27 cellular contexts compared by ENCODE assay signal in the genomic region with DNA sequence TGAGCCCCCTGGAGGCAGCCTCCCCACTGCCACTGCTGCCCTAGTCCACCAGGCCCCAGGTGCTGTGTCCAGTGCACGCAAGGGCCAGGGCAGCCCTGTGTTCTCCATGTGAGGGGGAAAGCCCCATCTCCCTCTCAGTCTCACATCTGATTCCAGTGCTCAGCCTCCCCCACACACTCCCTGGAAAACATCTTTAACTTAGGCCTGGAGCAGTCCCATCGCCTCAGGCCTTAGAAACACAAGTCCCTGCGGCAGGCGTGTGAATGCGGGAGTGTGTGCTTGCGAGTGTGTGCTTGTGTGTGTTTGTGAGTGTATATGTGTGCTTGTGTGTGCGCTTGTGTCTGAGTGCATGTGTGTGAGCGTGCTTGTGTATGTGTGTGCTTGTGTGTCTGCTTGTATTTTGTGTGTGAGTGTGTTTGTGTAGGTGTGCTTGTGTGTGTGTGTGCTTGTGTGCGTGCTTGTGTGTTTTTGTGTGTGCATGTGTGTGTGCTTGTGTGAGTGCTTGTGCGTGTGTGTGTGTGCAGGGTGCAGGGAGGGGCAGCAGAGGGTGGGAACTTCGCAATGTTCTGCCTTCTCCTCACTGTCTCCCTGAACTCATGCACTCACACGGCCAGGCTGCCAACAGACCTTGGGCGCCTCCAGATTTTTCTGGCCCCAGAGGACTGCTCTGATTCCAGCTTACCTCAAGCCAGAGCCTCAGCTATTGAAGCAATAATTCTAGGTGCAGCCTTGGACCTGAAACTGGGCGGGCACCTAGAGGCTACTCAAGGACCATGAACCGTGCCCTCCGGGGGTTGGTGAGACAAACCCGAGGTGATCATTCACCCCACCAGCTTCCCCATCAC.
A peak's percentile ranks its signal among the peaks of the same experiment; 100 is the strongest.
DNase-seq lines count a peak whose midpoint lies in the region; ATAC-seq and TF ChIP-seq lines count a peak whose summit lies in the region.
"Had no signal": no experiment of that assay in that cellular context is flagged by ENCODE, and none has a peak within 500 bp of the region (broad histone marks: within the 10 kb centered on the region; RNA-seq: fewer than 3 reads in every experiment).

No MANE protein-coding gene starts in this region.

- no peak overlapping the region for H3K27ac Mint-ChIP-seq in stimulated activated naive CD8-positive, alpha-beta T cell treated with anti-CD3 and anti-CD28 coated beads, Interleukin-15, amount 100 ng/mL, for 72 hours
- H3K27ac Mint-ChIP-seq in neural crest cell (ENCODE audit: unreplicated experiment): peak overlapping the region; percentile 28
- H3K27ac Mint-ChIP-seq: activated CD8-positive, alpha-beta T cell treated with anti-CD3 and anti-CD28 coated beads for 36 hours; activated T-helper 17 cell treated with anti-CD3 and anti-CD28 coated beads, Interleukin-2, amount 50 U/mL, for 72 hours; CD8-positive, alpha-beta T cell; memory B cell had no signal

- H3K4me3 Mint-ChIP-seq in stimulated activated naive CD8-positive, alpha-beta T cell treated with anti-CD3 and anti-CD28 coated beads, Interleukin-15, amount 100 ng/mL, for 72 hours: no peak overlapping the region
- no peak overlapping the region for H3K4me3 Mint-ChIP-seq in neural crest cell
- H3K4me3 Mint-ChIP-seq: activated CD8-positive, alpha-beta T cell treated with anti-CD3 and anti-CD28 coated beads for 36 hours; activated T-helper 17 cell treated with anti-CD3 and anti-CD28 coated beads, Interleukin-2, amount 50 U/mL, for 72 hours; CD8-positive, alpha-beta T cell; memory B cell had no signal

- TF ChIP-seq CTCF in neural crest cell (conservative IDR thresholded peaks at IDR 0.05): no peak

- peak; percentile 9 for ATAC-seq in stimulated activated naive CD8-positive, alpha-beta T cell treated with anti-CD3 and anti-CD28 coated beads, Interleukin-15, Interleukin-2, amounts not matched to agents 100 U/mL and 50 U/mL, for 24 hours
- no peak for ATAC-seq in stimulated activated naive CD8-positive, alpha-beta T cell treated with anti-CD3 and anti-CD28 coated beads, Interleukin-15, amount 100 ng/mL, for 72 hours
- peak; percentile 12 for ATAC-seq in esophagus mucosa
- ATAC-seq: activated CD8-positive, alpha-beta T cell treated with anti-CD3 and anti-CD28 coated beads for 36 hours; activated T-helper 17 cell treated with anti-CD3 and anti-CD28 coated beads, Interleukin-2, amount 50 U/mL, for 72 hours; CD8-positive, alpha-beta T cell; left colon; PC-3 had no signal

- peaks cover 20% of the 10 kb centered on the region for H3K36me3 Mint-ChIP-seq in neural crest cell (ENCODE audit: low read depth)

- H3K27me3 Mint-ChIP-seq in stimulated activated naive CD8-positive, alpha-beta T cell treated with anti-CD3 and anti-CD28 coated beads, Interleukin-15, amount 100 ng/mL, for 72 hours: no peaks in the 10 kb centered on the region
- no peaks in the 10 kb centered on the region for H3K27me3 Mint-ChIP-seq in neural crest cell (ENCODE audit: low read depth)
- H3K27me3 Mint-ChIP-seq: activated CD8-positive, alpha-beta T cell treated with anti-CD3 and anti-CD28 coated beads for 36 hours; activated T-helper 17 cell treated with anti-CD3 and anti-CD28 coated beads, Interleukin-2, amount 50 U/mL, for 72 hours had no signal

- H3K9me3 Mint-ChIP-seq in stimulated activated naive CD8-positive, alpha-beta T cell treated with anti-CD3 and anti-CD28 coated beads, Interleukin-15, amount 100 ng/mL, for 72 hours: peaks cover 33 to 39% of the 10 kb centered on the region in 2 donors
- peaks cover 13% of the 10 kb centered on the region for H3K9me3 Mint-ChIP-seq in neural crest cell

- no peak for DNase-seq in stimulated activated naive CD8-positive, alpha-beta T cell treated with anti-CD3 and anti-CD28 coated beads, Interleukin-15, Interleukin-2, amounts not matched to agents 100 U/mL and 50 U/mL, for 24 hours
- no peak for DNase-seq in stimulated activated naive CD8-positive, alpha-beta T cell treated with anti-CD3 and anti-CD28 coated beads, Interleukin-15, amount 100 ng/mL, for 72 hours
- DNase-seq in neural crest cell (ENCODE audit: low read depth, low spot score) (no peak), NCI-H748 treated with DMSO at 0.1 percent for 48 hours (lab: John Stamatoyannopoulos, UW) (no peak), A172 (ENCODE audit: low spot score) (no peak), NCI-H526 (lab: John Stamatoyannopoulos, UW) (no peak), inferior parietal cortex (ENCODE audit: extremely low spot score) (no peak)
- DNase-seq: ACHN; activated CD8-positive, alpha-beta memory T cell treated with anti-CD3 and anti-CD28 coated beads, Interleukin-2, amount 50 U/mL, for 48 hours; activated CD8-positive, alpha-beta T cell treated with anti-CD3 and anti-CD28 coated beads for 36 hours; activated naive CD4-positive, alpha-beta T cell treated with anti-CD3 and anti-CD28 coated beads, Interleukin-2, amount 50 U/mL, for 16 hours; BE2C; CD8-positive, alpha-beta T cell; hippocampal formation; left colon; MM.1S; NCI-H1105 treated with DMSO at 0.1 percent for 48 hours; NCI-H1930; NCI-H524; nucleus accumbens; PC-3; SHP77; stimulated activated naive CD4-positive, alpha-beta T cell treated with Interleukin-2 at 50 U/mL for 16 hours; testis had no signal

- H3K4me1 Mint-ChIP-seq in stimulated activated naive CD8-positive, alpha-beta T cell treated with anti-CD3 and anti-CD28 coated beads, Interleukin-15, amount 100 ng/mL, for 72 hours: no peaks in the 10 kb centered on the region
- H3K4me1 Mint-ChIP-seq in neural crest cell: peaks cover 4% of the 10 kb centered on the region
- H3K4me1 Mint-ChIP-seq: activated T-helper 17 cell treated with anti-CD3 and anti-CD28 coated beads, Interleukin-2, amount 50 U/mL, for 72 hours; memory B cell had no signal
